27 cellular contexts compared by ENCODE assay signal in genomic region chr11:121254756-121255155, GRCh38.
"Had no signal": no experiment of that assay in that cellular context is flagged by ENCODE, and none has a peak within 500 bp of the region (broad histone marks: within the 10 kb centered on the region; RNA-seq: fewer than 3 reads in every experiment).

No MANE protein-coding gene starts in this region.

- H3K9me3 ChIP-seq: neutrophil, psoas muscle, right lobe of liver, sigmoid colon, stomach, thoracic aorta, thyroid gland, tibial nerve, upper lobe of left lung, vagina had no signal

- H3K36me3 ChIP-seq: neutrophil, right lobe of liver, sigmoid colon, stomach, thoracic aorta, thyroid gland, tibial nerve, upper lobe of left lung, vagina had no signal

- DNase-seq: nephron progenitor cell; nucleus accumbens; posterior cingulate gyrus; psoas muscle; right cardiac atrium; right lobe of liver; sigmoid colon; small intestine; stimulated activated CD4-positive, alpha-beta T cell treated with anti-CD3 and anti-CD28 coated beads, Interleukin-15, amount 100 ng/mL, for 24 hours; stimulated activated CD4-positive, alpha-beta T cell treated with anti-CD3 and anti-CD28 coated beads, Interleukin-2, amount 100 ng/mL, for 24 hours; stimulated activated CD4-positive, alpha-beta T cell treated with anti-CD3 and anti-CD28 coated beads, Interleukin-2, amount 100 ng/mL, for 48 hours; stimulated activated CD4-positive, alpha-beta T cell treated with anti-CD3 and anti-CD28 coated beads, Interleukin-4, amount 100 ng/mL, for 24 hours; stimulated activated naive B cell treated with anti-CD40 and anti-IgM and Interleukin-4, amounts not matched to agents 10 μg/mL and 1 μg/mL and 100 μg/mL, for 72 hours; stimulated activated naive CD4-positive, alpha-beta T cell treated with Interleukin-2 at 50 U/mL for 16 hours; stomach had no signal

- H3K4me3 Mint-ChIP-seq: natural killer cell treated with Interleukin-12 subunit alpha and Interleukin-12 subunit beta and Interleukin-15 and Interleukin-18, amount 100 ng/mL, for 72 hours; nephron progenitor cell; neural crest cell; stimulated activated effector memory CD8-positive, alpha-beta T cell treated with anti-CD3 and anti-CD28 coated beads, Interleukin-12 subunit alpha, Interleukin-12 subunit beta, amount 100 ng/mL, for 72 hours; stimulated activated naive B cell treated with anti-CD40 and anti-IgM and Interleukin-4, amounts not matched to agents 10 μg/mL and 1 μg/mL and 100 μg/mL, for 72 hours; stimulated activated naive CD8-positive, alpha-beta T cell treated with anti-CD3 and anti-CD28 coated beads, Interleukin-15, Interleukin-2, amounts not matched to agents 100 ng/mL and 50 ng/mL, for 24 hours had no signal

- H3K27ac ChIP-seq: neutrophil, parathyroid adenoma, psoas muscle, right lobe of liver, sigmoid colon, stomach, thoracic aorta, thyroid gland, tibial nerve, upper lobe of left lung, vagina had no signal

- H3K9ac ChIP-seq: parathyroid adenoma had no signal

- H3K27ac Mint-ChIP-seq: natural killer cell treated with Interleukin-12 subunit alpha and Interleukin-12 subunit beta and Interleukin-15 and Interleukin-18, amount 100 ng/mL, for 72 hours; nephron progenitor cell; progenitor cell of endocrine pancreas; stimulated activated effector memory CD8-positive, alpha-beta T cell treated with anti-CD3 and anti-CD28 coated beads, Interleukin-12 subunit alpha, Interleukin-12 subunit beta, amount 100 ng/mL, for 72 hours; stimulated activated naive B cell treated with anti-CD40 and anti-IgM and Interleukin-4, amounts not matched to agents 10 μg/mL and 1 μg/mL and 100 μg/mL, for 72 hours; stimulated activated naive CD8-positive, alpha-beta T cell treated with anti-CD3 and anti-CD28 coated beads, Interleukin-15, Interleukin-2, amounts not matched to agents 100 ng/mL and 50 ng/mL, for 24 hours had no signal

- H3K36me3 Mint-ChIP-seq: natural killer cell treated with Interleukin-12 subunit alpha and Interleukin-12 subunit beta and Interleukin-15 and Interleukin-18, amount 100 ng/mL, for 72 hours; stimulated activated effector memory CD8-positive, alpha-beta T cell treated with anti-CD3 and anti-CD28 coated beads, Interleukin-12 subunit alpha, Interleukin-12 subunit beta, amount 100 ng/mL, for 72 hours had no signal

- H3K27me3 Mint-ChIP-seq: progenitor cell of endocrine pancreas had no signal

- H3K4me1 Mint-ChIP-seq: nephron progenitor cell; stimulated activated effector memory CD8-positive, alpha-beta T cell treated with anti-CD3 and anti-CD28 coated beads, Interleukin-12 subunit alpha, Interleukin-12 subunit beta, amount 100 ng/mL, for 72 hours had no signal

- H3K27me3 ChIP-seq: right lobe of liver, sigmoid colon, stomach, thyroid gland, tibial nerve, upper lobe of left lung, vagina had no signal

- H3K4me3 ChIP-seq: psoas muscle, right lobe of liver, sigmoid colon, stomach, thoracic aorta, thyroid gland, tibial nerve, upper lobe of left lung, vagina had no signal

- H3K9me3 Mint-ChIP-seq: natural killer cell treated with Interleukin-12 subunit alpha and Interleukin-12 subunit beta and Interleukin-15 and Interleukin-18, amount 100 ng/mL, for 72 hours; stimulated activated effector memory CD8-positive, alpha-beta T cell treated with anti-CD3 and anti-CD28 coated beads, Interleukin-12 subunit alpha, Interleukin-12 subunit beta, amount 100 ng/mL, for 72 hours; stimulated activated naive CD8-positive, alpha-beta T cell treated with anti-CD3 and anti-CD28 coated beads, Interleukin-15, Interleukin-2, amounts not matched to agents 100 ng/mL and 50 ng/mL, for 24 hours had no signal

- H3K4me1 ChIP-seq: parathyroid adenoma, psoas muscle, right lobe of liver, sigmoid colon, stomach had no signal
